In the genomic region with DNA sequence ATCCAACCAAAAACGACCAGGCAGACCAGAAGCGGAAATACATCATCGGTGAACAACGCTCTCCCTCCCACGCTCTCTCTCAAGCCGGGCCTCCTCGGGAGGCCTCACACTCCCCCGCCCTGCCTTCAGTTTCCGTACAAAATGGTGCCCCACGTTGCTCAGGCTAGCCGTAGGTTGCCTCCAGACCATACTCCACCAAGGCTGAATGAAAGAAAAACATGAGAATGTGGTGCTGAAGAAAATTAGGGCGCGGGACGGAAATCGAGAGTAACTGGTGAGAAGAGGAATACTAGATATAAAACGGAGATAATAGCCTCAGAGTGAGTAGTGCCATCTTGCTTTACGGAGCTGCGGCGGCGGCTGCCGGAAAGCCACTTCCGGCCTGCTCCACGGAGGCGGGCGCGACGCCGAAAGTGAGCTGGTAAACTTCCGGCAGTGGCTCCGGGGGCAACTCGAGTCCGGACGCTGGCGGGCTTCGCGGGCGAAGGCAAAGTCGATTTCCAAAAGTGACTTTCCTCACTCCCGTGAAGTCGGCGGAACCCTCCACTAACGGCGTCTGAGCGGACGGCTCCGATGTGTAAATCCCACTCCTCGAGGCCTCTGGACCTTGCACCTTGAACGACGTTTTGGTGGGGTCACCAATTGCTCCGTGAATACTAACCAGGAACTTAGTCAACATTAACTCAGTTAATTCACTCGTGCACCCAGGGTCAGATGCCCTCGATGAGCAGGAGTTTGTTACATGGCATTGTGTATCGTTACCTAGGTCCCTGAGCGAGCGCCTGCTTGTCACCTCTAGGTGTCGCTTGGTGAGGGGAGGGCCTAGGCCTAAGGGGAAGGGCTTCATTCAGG, we compare ENCODE assay signal across 1 cellular context.
A peak's percentile ranks its signal among the peaks of the same experiment; 100 is the strongest.
TF ChIP-seq lines count a peak whose summit lies in the region.

TSS of gene SH3BP5L (minus strand) at position 7 of the 852 bp plus-strand sequence. CDS start 980 bp downstream, outside the sequence.

TF ChIP-seq in K562, 482 proteins besides CTCF, POLR2A, EP300 and RAD21 (continued from another document and continues in another):
- TF ChIP-seq ETV6 (IDR thresholded peaks at IDR 0.05; ENCODE audit: borderline replicate concordance in 1 of 2, low read depth in 2 of 2, low read length in 1 of 2): no peak; a peak in 1 of 4 replicates
- TF ChIP-seq ETV6 (CRISPR knock-in tag; IDR thresholded peaks at IDR 0.05; ENCODE audit: borderline replicate concordance): no peak
- TF ChIP-seq, protein P1, sequence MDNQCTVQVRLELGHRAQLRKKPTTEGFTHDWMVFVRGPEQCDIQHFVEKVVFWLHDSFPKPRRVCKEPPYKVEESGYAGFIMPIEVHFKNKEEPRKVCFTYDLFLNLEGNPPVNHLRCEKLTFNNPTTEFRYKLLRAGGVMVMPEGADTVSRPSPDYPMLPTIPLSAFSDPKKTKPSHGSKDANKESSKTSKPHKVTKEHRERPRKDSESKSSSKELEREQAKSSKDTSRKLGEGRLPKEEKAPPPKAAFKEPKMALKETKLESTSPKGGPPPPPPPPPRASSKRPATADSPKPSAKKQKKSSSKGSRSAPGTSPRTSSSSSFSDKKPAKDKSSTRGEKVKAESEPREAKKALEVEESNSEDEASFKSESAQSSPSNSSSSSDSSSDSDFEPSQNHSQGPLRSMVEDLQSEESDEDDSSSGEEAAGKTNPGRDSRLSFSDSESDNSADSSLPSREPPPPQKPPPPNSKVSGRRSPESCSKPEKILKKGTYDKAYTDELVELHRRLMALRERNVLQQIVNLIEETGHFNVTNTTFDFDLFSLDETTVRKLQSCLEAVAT (IDR thresholded peaks at IDR 0.05): no peak; a peak in 1 of 4 replicates
- peak; percentile 52 to 59; a peak in 2 of 4 replicates for TF ChIP-seq FOXK2 (conservative IDR thresholded peaks at IDR 0.05 in 1 of 2, IDR thresholded peaks at IDR 0.05 in 1 of 2; ENCODE audit: low read depth in 2 of 2)
- no peak; the same call in none of the 2 replicates for TF ChIP-seq SMARCA4 (IDR thresholded peaks at IDR 0.05)
- TF ChIP-seq, protein P2, sequence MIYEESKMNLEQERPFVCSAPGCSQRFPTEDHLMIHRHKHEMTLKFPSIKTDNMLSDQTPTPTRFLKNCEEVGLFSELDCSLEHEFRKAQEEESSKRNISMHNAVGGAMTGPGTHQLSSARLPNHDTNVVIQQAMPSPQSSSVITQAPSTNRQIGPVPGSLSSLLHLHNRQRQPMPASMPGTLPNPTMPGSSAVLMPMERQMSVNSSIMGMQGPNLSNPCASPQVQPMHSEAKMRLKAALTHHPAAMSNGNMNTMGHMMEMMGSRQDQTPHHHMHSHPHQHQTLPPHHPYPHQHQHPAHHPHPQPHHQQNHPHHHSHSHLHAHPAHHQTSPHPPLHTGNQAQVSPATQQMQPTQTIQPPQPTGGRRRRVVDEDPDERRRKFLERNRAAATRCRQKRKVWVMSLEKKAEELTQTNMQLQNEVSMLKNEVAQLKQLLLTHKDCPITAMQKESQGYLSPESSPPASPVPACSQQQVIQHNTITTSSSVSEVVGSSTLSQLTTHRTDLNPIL (CRISPR knock-in tag; IDR thresholded peaks at IDR 0.05): no peak
- TF ChIP-seq PHF8 (IDR thresholded peaks at IDR 0.05; ENCODE audit: borderline replicate concordance, low read length): peak; percentile 85
- TF ChIP-seq MCM5 (IDR thresholded peaks at IDR 0.05; ENCODE audit: low read depth): no peak
- TF ChIP-seq PPARD (CRISPR knock-in tag; IDR thresholded peaks at IDR 0.05): no peak
- no peak for TF ChIP-seq TEAD2 (tag; IDR thresholded peaks at IDR 0.05)
- no peak for TF ChIP-seq CHD2 (IDR thresholded peaks at IDR 0.05; ENCODE audit: low read depth, low read length)
- TF ChIP-seq KAT2B (IDR thresholded peaks at IDR 0.05; ENCODE audit: low read depth, low read length): no peak
- peak; percentile 83 for TF ChIP-seq L3MBTL2 (IDR thresholded peaks at IDR 0.05)
- TF ChIP-seq XRCC5 (IDR thresholded peaks at IDR 0.05; ENCODE audit: low read depth, low read length): peak; percentile 68; the same call in 1 of the 2 replicates
- no peak for TF ChIP-seq ZNF561 (CRISPR knock-in tag; conservative IDR thresholded peaks at IDR 0.05)
- no peak for TF ChIP-seq TCFL5 (CRISPR knock-in tag; conservative IDR thresholded peaks at IDR 0.05)
- TF ChIP-seq NFIC (IDR thresholded peaks at IDR 0.05): 0 out of 2 replicates have a peak, but pooled peaks have one; percentile 32
- TF ChIP-seq, protein P3, sequence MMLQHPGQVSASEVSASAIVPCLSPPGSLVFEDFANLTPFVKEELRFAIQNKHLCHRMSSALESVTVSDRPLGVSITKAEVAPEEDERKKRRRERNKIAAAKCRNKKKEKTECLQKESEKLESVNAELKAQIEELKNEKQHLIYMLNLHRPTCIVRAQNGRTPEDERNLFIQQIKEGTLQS (IDR thresholded peaks at IDR 0.05): no peak
- TF ChIP-seq, protein P3 (CRISPR knock-in tag; conservative IDR thresholded peaks at IDR 0.05): no peak; the same call in 1 of the 2 replicates
- TF ChIP-seq ZBTB17 (CRISPR knock-in tag; IDR thresholded peaks at IDR 0.05): peak; percentile 43; the same call in 1 of the 2 replicates
- TF ChIP-seq, protein P4, sequence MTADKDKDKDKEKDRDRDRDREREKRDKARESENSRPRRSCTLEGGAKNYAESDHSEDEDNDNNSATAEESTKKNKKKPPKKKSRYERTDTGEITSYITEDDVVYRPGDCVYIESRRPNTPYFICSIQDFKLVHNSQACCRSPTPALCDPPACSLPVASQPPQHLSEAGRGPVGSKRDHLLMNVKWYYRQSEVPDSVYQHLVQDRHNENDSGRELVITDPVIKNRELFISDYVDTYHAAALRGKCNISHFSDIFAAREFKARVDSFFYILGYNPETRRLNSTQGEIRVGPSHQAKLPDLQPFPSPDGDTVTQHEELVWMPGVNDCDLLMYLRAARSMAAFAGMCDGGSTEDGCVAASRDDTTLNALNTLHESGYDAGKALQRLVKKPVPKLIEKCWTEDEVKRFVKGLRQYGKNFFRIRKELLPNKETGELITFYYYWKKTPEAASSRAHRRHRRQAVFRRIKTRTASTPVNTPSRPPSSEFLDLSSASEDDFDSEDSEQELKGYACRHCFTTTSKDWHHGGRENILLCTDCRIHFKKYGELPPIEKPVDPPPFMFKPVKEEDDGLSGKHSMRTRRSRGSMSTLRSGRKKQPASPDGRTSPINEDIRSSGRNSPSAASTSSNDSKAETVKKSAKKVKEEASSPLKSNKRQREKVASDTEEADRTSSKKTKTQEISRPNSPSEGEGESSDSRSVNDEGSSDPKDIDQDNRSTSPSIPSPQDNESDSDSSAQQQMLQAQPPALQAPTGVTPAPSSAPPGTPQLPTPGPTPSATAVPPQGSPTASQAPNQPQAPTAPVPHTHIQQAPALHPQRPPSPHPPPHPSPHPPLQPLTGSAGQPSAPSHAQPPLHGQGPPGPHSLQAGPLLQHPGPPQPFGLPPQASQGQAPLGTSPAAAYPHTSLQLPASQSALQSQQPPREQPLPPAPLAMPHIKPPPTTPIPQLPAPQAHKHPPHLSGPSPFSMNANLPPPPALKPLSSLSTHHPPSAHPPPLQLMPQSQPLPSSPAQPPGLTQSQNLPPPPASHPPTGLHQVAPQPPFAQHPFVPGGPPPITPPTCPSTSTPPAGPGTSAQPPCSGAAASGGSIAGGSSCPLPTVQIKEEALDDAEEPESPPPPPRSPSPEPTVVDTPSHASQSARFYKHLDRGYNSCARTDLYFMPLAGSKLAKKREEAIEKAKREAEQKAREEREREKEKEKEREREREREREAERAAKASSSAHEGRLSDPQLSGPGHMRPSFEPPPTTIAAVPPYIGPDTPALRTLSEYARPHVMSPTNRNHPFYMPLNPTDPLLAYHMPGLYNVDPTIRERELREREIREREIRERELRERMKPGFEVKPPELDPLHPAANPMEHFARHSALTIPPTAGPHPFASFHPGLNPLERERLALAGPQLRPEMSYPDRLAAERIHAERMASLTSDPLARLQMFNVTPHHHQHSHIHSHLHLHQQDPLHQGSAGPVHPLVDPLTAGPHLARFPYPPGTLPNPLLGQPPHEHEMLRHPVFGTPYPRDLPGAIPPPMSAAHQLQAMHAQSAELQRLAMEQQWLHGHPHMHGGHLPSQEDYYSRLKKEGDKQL (CRISPR knock-in tag; IDR thresholded peaks at IDR 0.05; ENCODE audit: borderline replicate concordance): no peak
- no peak for TF ChIP-seq ZNF212 (CRISPR knock-in tag; IDR thresholded peaks at IDR 0.05)
- peak; percentile 42 for TF ChIP-seq TEAD4 (IDR thresholded peaks at IDR 0.05; ENCODE audit: low read length)
- no peak for TF ChIP-seq TEAD4 (CRISPR knock-in tag; IDR thresholded peaks at IDR 0.05; ENCODE audit: borderline replicate concordance)
- TF ChIP-seq YY1 (IDR thresholded peaks at IDR 0.05; ENCODE audit: borderline replicate concordance in 1 of 3, control insufficient read depth in 1 of 3, extremely low read depth in 1 of 3, insufficient read depth in 3 of 3, insufficient read length in 1 of 3, insufficient replicate concordance in 2 of 3, low read depth in 1 of 3, low read length in 2 of 3): peak; percentile 96 to 100 (median 99)
- no peak; a peak in 1 of 4 replicates for TF ChIP-seq TBL1XR1 (IDR thresholded peaks at IDR 0.05; ENCODE audit: low read length in 2 of 2)
- TF ChIP-seq ZC3H4 (CRISPR knock-in tag; IDR thresholded peaks at IDR 0.05; ENCODE audit: borderline replicate concordance): peak; percentile 63; the same call in 1 of the 2 replicates
- no peak for TF ChIP-seq NFE2L1 (tag; IDR thresholded peaks at IDR 0.05; ENCODE audit: borderline replicate concordance, low read depth)
- TF ChIP-seq RHOXF2B (CRISPR knock-in tag; conservative IDR thresholded peaks at IDR 0.05): 0 out of 2 replicates have a peak, but pooled peaks have one; percentile 25
- TF ChIP-seq MAX (CRISPR knock-in tag; IDR thresholded peaks at IDR 0.05): peak; percentile 54; the same call in 1 of the 2 replicates
- TF ChIP-seq NUFIP1 (IDR thresholded peaks at IDR 0.05; ENCODE audit: partially characterized antibody): no peak
- TF ChIP-seq MBD2 (IDR thresholded peaks at IDR 0.05; ENCODE audit: borderline replicate concordance, low read depth): peak; percentile 80; the same call in 1 of the 2 replicates
- TF ChIP-seq GABPB1 (CRISPR knock-in tag; IDR thresholded peaks at IDR 0.05): peak; percentile 94
- peak; percentile 4; the same call in 1 of the 2 replicates for TF ChIP-seq MYBL2 (IDR thresholded peaks at IDR 0.05; ENCODE audit: low read depth)
- TF ChIP-seq MYBL2 (CRISPR knock-in tag; IDR thresholded peaks at IDR 0.05; ENCODE audit: borderline replicate concordance): no peak
- peak; percentile 74 for TF ChIP-seq LCOR (CRISPR knock-in tag; IDR thresholded peaks at IDR 0.05)
- no peak for TF ChIP-seq EZH2 (IDR thresholded peaks at IDR 0.05; ENCODE audit: borderline replicate concordance, low read depth, low read length)
- TF ChIP-seq MED1 (CRISPR knock-in tag; IDR thresholded peaks at IDR 0.05; ENCODE audit: borderline replicate concordance): no peak
- TF ChIP-seq POLR2AphosphoS5 (IDR thresholded peaks at IDR 0.05; ENCODE audit: control insufficient read depth, insufficient read depth, low read depth, low read length): peak; percentile 72; the same call in 1 of the 2 replicates
- TF ChIP-seq UBTF (IDR thresholded peaks at IDR 0.05; ENCODE audit: borderline replicate concordance in 1 of 2, low read depth in 2 of 2, low read length in 2 of 2): peak in 1 of 2 experiments; percentile 80; a peak in 1 of 4 replicates
- TF ChIP-seq ZNF24 (IDR thresholded peaks at IDR 0.05): peak; percentile 24; the same call in 1 of the 2 replicates
- TF ChIP-seq TRIM25 (IDR thresholded peaks at IDR 0.05; ENCODE audit: borderline replicate concordance): no peak
- TF ChIP-seq ZNF75A (CRISPR knock-in tag; IDR thresholded peaks at IDR 0.05): no peak
- peak; percentile 53 for TF ChIP-seq SMAD1 (IDR thresholded peaks at IDR 0.05; ENCODE audit: low read depth, low read length, partially characterized antibody)
- no peak for TF ChIP-seq MCM2 (IDR thresholded peaks at IDR 0.05; ENCODE audit: low read depth)
- no peak for TF ChIP-seq ARHGAP35 (IDR thresholded peaks at IDR 0.05; ENCODE audit: partially characterized antibody)
- TF ChIP-seq, protein P5, sequence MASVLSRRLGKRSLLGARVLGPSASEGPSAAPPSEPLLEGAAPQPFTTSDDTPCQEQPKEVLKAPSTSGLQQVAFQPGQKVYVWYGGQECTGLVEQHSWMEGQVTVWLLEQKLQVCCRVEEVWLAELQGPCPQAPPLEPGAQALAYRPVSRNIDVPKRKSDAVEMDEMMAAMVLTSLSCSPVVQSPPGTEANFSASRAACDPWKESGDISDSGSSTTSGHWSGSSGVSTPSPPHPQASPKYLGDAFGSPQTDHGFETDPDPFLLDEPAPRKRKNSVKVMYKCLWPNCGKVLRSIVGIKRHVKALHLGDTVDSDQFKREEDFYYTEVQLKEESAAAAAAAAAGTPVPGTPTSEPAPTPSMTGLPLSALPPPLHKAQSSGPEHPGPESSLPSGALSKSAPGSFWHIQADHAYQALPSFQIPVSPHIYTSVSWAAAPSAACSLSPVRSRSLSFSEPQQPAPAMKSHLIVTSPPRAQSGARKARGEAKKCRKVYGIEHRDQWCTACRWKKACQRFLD (CRISPR knock-in tag; IDR thresholded peaks at IDR 0.05): no peak; the same call in 1 of the 2 replicates
